ENCODE assay signal across 8 cellular contexts in the genomic region with DNA sequence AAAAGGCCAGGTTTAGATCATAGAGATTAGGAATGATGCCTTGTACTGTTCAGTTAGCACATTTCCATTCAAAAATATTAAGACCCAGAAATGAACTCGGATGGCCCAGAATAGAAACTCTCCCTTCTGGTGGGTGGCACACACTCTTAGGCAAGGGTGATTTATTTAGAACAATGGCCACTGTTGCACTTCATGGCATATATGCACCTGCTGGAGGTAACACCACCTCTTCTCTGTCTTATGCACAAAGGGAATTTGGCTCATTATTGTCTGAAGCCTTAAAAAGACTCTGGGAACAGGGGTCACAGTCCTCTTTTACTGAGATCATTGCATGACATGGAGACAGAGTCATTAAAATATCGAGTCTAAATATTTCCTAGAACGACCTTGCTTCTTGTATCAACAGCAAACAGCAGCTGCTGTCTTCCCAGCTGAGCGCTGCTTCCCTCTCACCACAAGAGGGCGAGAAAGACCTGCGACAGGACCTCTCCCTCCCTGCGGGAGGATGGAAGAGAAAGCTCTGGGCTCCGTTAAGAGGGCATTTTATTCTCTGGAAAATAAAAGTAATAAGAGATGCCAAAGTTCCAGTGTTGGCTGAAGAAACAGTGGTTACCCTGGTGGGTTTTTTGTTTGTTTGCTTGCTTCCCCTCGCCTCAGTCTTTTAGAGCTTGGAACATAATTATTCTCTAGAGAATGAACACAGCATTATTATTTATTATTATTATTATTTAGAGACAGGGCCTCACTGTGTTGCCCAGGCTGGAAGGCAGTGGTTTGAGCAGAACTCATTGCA. TPM values are rescaled to one million over a fixed set of nuclear protein-coding genes. Genes with fewer than 3 reads are reported as not detected.
DNase-seq lines count a peak whose midpoint lies in the region; ATAC-seq and TF ChIP-seq lines count a peak whose summit lies in the region.

No MANE protein-coding gene starts in this region.

- H3K4me1 ChIP-seq in right lobe of liver: peaks cover 0 to 6% (median 0%) of the 10 kb centered on the region in 4 donors

- no peaks in the 10 kb centered on the region for H3K36me3 ChIP-seq in right lobe of liver

- no peak for TF ChIP-seq POLR2A in right lobe of liver (IDR thresholded peaks at IDR 0.05)

- peaks cover 8% of the 10 kb centered on the region for H3K4me1 Mint-ChIP-seq in CD14-positive monocyte

- 6% methylated on average over 9 of the region's 9 CpGs for WGBS in right lobe of liver (ENCODE audit: insufficient coverage, low coverage, low lambda C conversion rate, missing lambda C conversion rate)

- DNase-seq in CD14-positive monocyte (ENCODE audit: low spot score) (peak; percentile 63), GM19240 (ENCODE audit: insufficient read length, low spot score) (peak; percentile 74), NCI-H510A (lab: John Stamatoyannopoulos, UW) (peak; percentile 54), coronary artery (ENCODE audit: low spot score) (peak; percentile 86), right lobe of liver (peak; percentile 74 to 82 (median 82))
- DNase-seq in activated CD4-positive, alpha-beta T cell treated with anti-CD3 and anti-CD28 coated beads for 4 hours: peak; percentile 55 to 72
- peak; percentile 23 to 49 (median 44) for DNase-seq in stimulated activated CD4-positive, alpha-beta T cell treated with anti-CD3 and anti-CD28 coated beads, TNF-alpha, amount 100 ng/mL, for 1 hour (ENCODE audit: low read depth in 3 of 3, low spot score in 1 of 3)

- H3K4me3 ChIP-seq in coronary artery (no peak overlapping the region), right lobe of liver (no peak overlapping the region)

- peaks cover 0 to 2% of the 10 kb centered on the region in 2 donors for H3K36me3 Mint-ChIP-seq in CD14-positive monocyte

- no peaks in the 10 kb centered on the region for H3K9me3 ChIP-seq in right lobe of liver

- H3K27me3 Mint-ChIP-seq in CD14-positive monocyte (ENCODE audit: low read depth in 3 of 3): peaks cover 43 to 55% (median 44%) of the 10 kb centered on the region in 3 donors

- intact Hi-C loops in CD14-positive monocyte (cut with micrococcal nuclease) (loop anchor here (2.0 to 10.0 kb wide), 2 partner anchors 327 to 641 kb away; no protein-coding TSS in a partner anchor), right lobe of liver (cut with DNase I) (loop anchor here (5.0 to 10.0 kb wide), 4 partner anchors 329 to 461 kb away; no protein-coding TSS in a partner anchor)

- H3K4me3 Mint-ChIP-seq in CD14-positive monocyte: no peak overlapping the region

- peak overlapping the region; percentile 26 to 52 for H3K27ac ChIP-seq in coronary artery
- H3K27ac ChIP-seq in right lobe of liver: no peak overlapping the region

- peaks cover 0 to 9% of the 10 kb centered on the region in 2 donors for H3K27me3 ChIP-seq in right lobe of liver

- ATAC-seq in HG03432 (IDR thresholded peaks at IDR 0.05; ENCODE audit: unreplicated experiment) (peak; percentile 85), right lobe of liver (peak; percentile 98 to 99 (median 98))

- TF ChIP-seq CTCF in CD14-positive monocyte (IDR thresholded peaks at IDR 0.05): peak; percentile 96
- peak; percentile 93 for TF ChIP-seq CTCF in coronary artery (IDR thresholded peaks at IDR 0.05)
- peak; percentile 92 to 99 (median 98) for TF ChIP-seq CTCF in right lobe of liver (IDR thresholded peaks at IDR 0.05)

- H3K9me3 Mint-ChIP-seq in CD14-positive monocyte: peaks cover 0 to 2% (median 0%) of the 10 kb centered on the region in 7 donors

- no peak overlapping the region for H3K27ac Mint-ChIP-seq in CD14-positive monocyte

RNA-seq across cellular contexts. Expression of gene BAMBI, which starts 13.5 kb away (rescaled TPM):
- under 1 TPM; 0.08 to 0.09 TPM for polyA plus RNA-seq in CD14-positive monocyte
- total RNA-seq in right lobe of liver: 10 to 100 TPM in 2 of 6 experiments, 1 to 10 TPM in 4; 2.4 to 22.4 (median 7.2) TPM

Comparison
In these comparisons a context has a peak if more than half of its experiments do, and no peak if none do; other contexts are left out.
1. H3K27ac ChIP-seq: peak in coronary artery (2 of 2); none in right lobe of liver (0 of 3).
2. Peak in every context shown above with its lines, with median percentiles within 50 percentile points of each other: DNase-seq and CTCF ChIP-seq.